ENCODE assay signal across 14 cellular contexts in genomic region chr17:82745524-82745923, GRCh38.
"Had no signal": no experiment of that assay in that cellular context is flagged by ENCODE, and none has a peak within 500 bp of the region (broad histone marks: within the 10 kb centered on the region; RNA-seq: fewer than 3 reads in every experiment).

No MANE protein-coding gene starts in this region.

- H3K9me3 ChIP-seq: testis had no signal

- ATAC-seq: activated naive CD8-positive, alpha-beta T cell treated with anti-CD3 and anti-CD28 coated beads, Interleukin-2, amount 50 U/mL, for 24 hours; heart left ventricle; left cardiac atrium; sciatic nerve had no signal

- H3K9ac ChIP-seq: neural progenitor cell had no signal

- H3K4me3 Mint-ChIP-seq: activated naive CD8-positive, alpha-beta T cell treated with anti-CD3 and anti-CD28 coated beads, Interleukin-2, amount 50 U/mL, for 24 hours; neural progenitor cell; stimulated activated naive CD8-positive, alpha-beta T cell treated with anti-CD3 and anti-CD28 coated beads, Interleukin-15, Interleukin-2, amounts not matched to agents 100 ng/mL and 50 ng/mL, for 24 hours had no signal

- H3K27me3 ChIP-seq: heart left ventricle, testis had no signal

- H3K27me3 Mint-ChIP-seq: activated naive CD8-positive, alpha-beta T cell treated with anti-CD3 and anti-CD28 coated beads, Interleukin-2, amount 50 U/mL, for 24 hours; naive B cell; stimulated activated naive CD8-positive, alpha-beta T cell treated with anti-CD3 and anti-CD28 coated beads, Interleukin-15, Interleukin-2, amounts not matched to agents 100 ng/mL and 50 ng/mL, for 24 hours had no signal

- DNase-seq: activated CD4-positive, CD25-positive, alpha-beta regulatory T cell treated with anti-CD3 and anti-CD28 coated beads, Interleukin-2, amount 50 U/mL, for 72 hours; activated naive CD4-positive, alpha-beta T cell; activated naive CD8-positive, alpha-beta T cell treated with anti-CD3 and anti-CD28 coated beads, Interleukin-2, amount 50 U/mL, for 24 hours; aorta; cerebellar nuclear complex; effector memory CD4-positive, alpha-beta T cell; foreskin melanocyte; heart left ventricle; left cardiac atrium; naive B cell; testis had no signal

- H3K27ac ChIP-seq: heart left ventricle, neural progenitor cell, testis had no signal

- H3K4me1 ChIP-seq: neural progenitor cell, testis had no signal

- H3K27ac Mint-ChIP-seq: activated naive CD8-positive, alpha-beta T cell treated with anti-CD3 and anti-CD28 coated beads, Interleukin-2, amount 50 U/mL, for 24 hours; neural progenitor cell; stimulated activated naive CD8-positive, alpha-beta T cell treated with anti-CD3 and anti-CD28 coated beads, Interleukin-15, Interleukin-2, amounts not matched to agents 100 ng/mL and 50 ng/mL, for 24 hours had no signal

- H3K4me3 ChIP-seq: heart left ventricle, neural progenitor cell, testis had no signal
